Comparison of ENCODE assay signal across 17 cellular contexts in genomic region chr22:50078761-50079160, GRCh38. TPM values are rescaled to one million over a fixed set of nuclear protein-coding genes. Genes with fewer than 3 reads are reported as not detected.
"Had no signal": no experiment of that assay in that cellular context is flagged by ENCODE, and none has a peak within 500 bp of the region (broad histone marks: within the 10 kb centered on the region; RNA-seq: fewer than 3 reads in every experiment).

No MANE protein-coding gene starts in this region.

- H3K27me3 ChIP-seq: neutrophil had no signal

- H3K27ac ChIP-seq: gastroesophageal sphincter, heart right ventricle, lower lobe of right lung, neutrophil, parathyroid adenoma had no signal

- H3K79me2 ChIP-seq: parathyroid adenoma had no signal

- ATAC-seq: activated CD8-positive, alpha-beta T cell treated with anti-CD3 and anti-CD28 coated beads for 36 hours; gastroesophageal sphincter; heart right ventricle; natural killer cell treated with Interleukin-12 subunit alpha and Interleukin-12 subunit beta and Interleukin-15 and Interleukin-18, amount 100 ng/mL, for 72 hours; sciatic nerve had no signal

- H3K36me3 ChIP-seq: gastroesophageal sphincter, heart right ventricle, lower lobe of right lung had no signal

- H3K9ac ChIP-seq: parathyroid adenoma had no signal

- H3K9me3 ChIP-seq: gastroesophageal sphincter, heart right ventricle, lower lobe of right lung, neutrophil had no signal

- H2AFZ ChIP-seq: parathyroid adenoma had no signal

- H3K4me3 ChIP-seq: gastroesophageal sphincter, heart right ventricle, lower lobe of right lung had no signal

- DNase-seq: activated CD4-positive, alpha-beta T cell treated with anti-CD3 and anti-CD28 coated beads, Interleukin-2, amount 10 ng/mL, durations not matched to agents 24 days and 14 days; activated CD4-positive, CD25-positive, alpha-beta regulatory T cell; activated CD8-positive, alpha-beta T cell treated with anti-CD3 and anti-CD28 coated beads for 36 hours; activated naive CD4-positive, alpha-beta T cell treated with anti-CD3 and anti-CD28 coated beads for 36 hours; activated T-cell treated with anti-CD3 and anti-CD28 coated beads, Interleukin-2, amount 50 U/mL, for 1 hour; cortex of kidney; heart right ventricle; lower lobe of right lung; stimulated activated naive CD4-positive, alpha-beta T cell had no signal

- H3K4me1 ChIP-seq: gastroesophageal sphincter, lower lobe of right lung, parathyroid adenoma had no signal

RNA-seq across cellular contexts. Expression of gene MLC1, which starts 6.5 kb away (rescaled TPM):
- total RNA-seq: activated CD4-positive, alpha-beta T cell treated with anti-CD3 and anti-CD28 coated beads, Interleukin-2, amount 10 ng/mL, durations not matched to agents 24 days and 14 days had no signal

RNA-seq across cellular contexts. Expression of gene MOV10L1, which starts 11.0 kb away (rescaled TPM):
- total RNA-seq: activated CD4-positive, alpha-beta T cell treated with anti-CD3 and anti-CD28 coated beads, Interleukin-2, amount 10 ng/mL, durations not matched to agents 24 days and 14 days; activated naive CD4-positive, alpha-beta T cell treated with anti-CD3 and anti-CD28 coated beads for 36 hours; natural killer cell treated with Interleukin-12 subunit alpha and Interleukin-12 subunit beta and Interleukin-15 and Interleukin-18, amount 100 ng/mL, for 72 hours had no signal

RNA-seq across cellular contexts. Expression of gene TTLL8, which starts 20.7 kb away (rescaled TPM):
- total RNA-seq: activated CD4-positive, alpha-beta T cell treated with anti-CD3 and anti-CD28 coated beads, Interleukin-2, amount 10 ng/mL, durations not matched to agents 24 days and 14 days; activated CD8-positive, alpha-beta T cell treated with anti-CD3 and anti-CD28 coated beads for 36 hours; activated naive CD4-positive, alpha-beta T cell treated with anti-CD3 and anti-CD28 coated beads for 36 hours; gastroesophageal sphincter; heart right ventricle; lower lobe of right lung; mesenteric fat pad; natural killer cell treated with Interleukin-12 subunit alpha and Interleukin-12 subunit beta and Interleukin-15 and Interleukin-18, amount 100 ng/mL, for 72 hours; sciatic nerve had no signal
- polyA plus RNA-seq: esophagus, heart right ventricle, thymus had no signal
